ENCODE assay signal across 15 cellular contexts in genomic region chr2:36562245-36562644, GRCh38. TPM values are rescaled to one million over a fixed set of nuclear protein-coding genes. Genes with fewer than 3 reads are reported as not detected.
A peak's percentile ranks its signal among the peaks of the same experiment; 100 is the strongest.
DNase-seq lines count a peak whose midpoint lies in the region; ATAC-seq and TF ChIP-seq lines count a peak whose summit lies in the region.
"Had no signal": no experiment of that assay in that cellular context is flagged by ENCODE, and none has a peak within 500 bp of the region (broad histone marks: within the 10 kb centered on the region; RNA-seq: fewer than 3 reads in every experiment).

No MANE protein-coding gene starts in this region.

- H2AK5ac ChIP-seq in mesenchymal stem cell (ENCODE audit: low read length, severe bottlenecking): no peak overlapping the region
- no peak overlapping the region for H2AK5ac ChIP-seq in H9 (ENCODE audit: insufficient read length, low read length)

- H3K56ac ChIP-seq in H9 (ENCODE audit: insufficient read length, low read depth, low read length): no peak overlapping the region

- H4K5ac ChIP-seq in H9 (ENCODE audit: insufficient read length, low read depth, low read length): no peak overlapping the region

- no peak overlapping the region for H2BK12ac ChIP-seq in mesenchymal stem cell (ENCODE audit: low read length in 2 of 2)
- no peak overlapping the region for H2BK12ac ChIP-seq in H9 (ENCODE audit: insufficient read length, low read depth, low read length)

- no peaks in the 10 kb centered on the region for H3K9me3 ChIP-seq in mesenchymal stem cell (ENCODE audit: control insufficient read depth, low read length)
- H3K9me3 ChIP-seq in H9 (ENCODE audit: control insufficient read depth, low read depth, low read length): no peaks in the 10 kb centered on the region
- H3K9me3 ChIP-seq: tibial artery had no signal

- no peak overlapping the region for H2BK5ac ChIP-seq in mesenchymal stem cell (ENCODE audit: low read depth, low read length, poor library complexity, severe bottlenecking)
- H2BK5ac ChIP-seq in H9 (ENCODE audit: insufficient read length, low read length): no peak overlapping the region

- no peak overlapping the region for H2AFZ ChIP-seq in mesenchymal stem cell (ENCODE audit: low read depth, low read length)
- H2AFZ ChIP-seq in H9 (ENCODE audit: low read length): no peak overlapping the region
- H2AFZ ChIP-seq: neural progenitor cell had no signal

- peak overlapping the region; percentile 62 for H3K27ac ChIP-seq in mesenchymal stem cell (ENCODE audit: low read length, poor library complexity, severe bottlenecking)
- H3K27ac ChIP-seq in H9 (ENCODE audit: insufficient read length, low read depth, low read length): no peak overlapping the region
- H3K27ac ChIP-seq: HL-60, neural progenitor cell, VCaP had no signal

- no peaks in the 10 kb centered on the region for H3K23me2 ChIP-seq in H9 (ENCODE audit: insufficient read length, low read depth, low read length, poor library complexity, severe bottlenecking)

- H3K4ac ChIP-seq in mesenchymal stem cell (ENCODE audit: low read depth in 1 of 2, low read length in 2 of 2) (no peak overlapping the region), H9 (ENCODE audit: low read depth, low read length) (no peak overlapping the region)

- no peak overlapping the region for H4K91ac ChIP-seq in mesenchymal stem cell (ENCODE audit: low read length)
- H4K91ac ChIP-seq in H9 (ENCODE audit: insufficient read length, low read depth, low read length): no peak overlapping the region

- no peak overlapping the region for H2BK20ac ChIP-seq in H9 (ENCODE audit: low read depth, low read length, poor library complexity, severe bottlenecking)

- ATAC-seq in esophagus mucosa: no peak

- no peaks in the 10 kb centered on the region for H3K27me3 ChIP-seq in mesenchymal stem cell (ENCODE audit: control insufficient read depth in 1 of 2, insufficient read depth in 1 of 2, low read length in 2 of 2)
- no peaks in the 10 kb centered on the region for H3K27me3 ChIP-seq in H9 (ENCODE audit: insufficient read depth, low read length)
- H3K27me3 ChIP-seq: neural progenitor cell, tibial artery had no signal

- peak overlapping the region; percentile 87 for H3K9ac ChIP-seq in mesenchymal stem cell (ENCODE audit: low read length)
- H3K9ac ChIP-seq in H9 (ENCODE audit: extremely low read depth, insufficient read length, low read length): no peak overlapping the region
- H3K9ac ChIP-seq: neural progenitor cell had no signal

- H2BK120ac ChIP-seq in mesenchymal stem cell (ENCODE audit: low read depth, low read length): no peak overlapping the region
- no peak overlapping the region for H2BK120ac ChIP-seq in H9 (ENCODE audit: low read depth, low read length, poor library complexity, severe bottlenecking)

- no peak overlapping the region for H3T11ph ChIP-seq in H9 (ENCODE audit: low read length)

- no peak overlapping the region for H4K8ac ChIP-seq in mesenchymal stem cell (ENCODE audit: low read length)
- no peak overlapping the region for H4K8ac ChIP-seq in H9 (replicated peaks; ENCODE audit: insufficient read length, low read depth, low read length)

- DNase-seq in ACHN (peak; percentile 71), LoVo (ENCODE audit: low spot score) (peak; percentile 60), chondrocyte (ENCODE audit: low spot score) (no peak), mesenchymal stem cell (peak; percentile 46), OCI-M1 (lab: John Stamatoyannopoulos, UW) (no peak), H9 (no peak)
- DNase-seq in NK-92 treated with Interleukin-12 subunit alpha and Interleukin-12 subunit beta, amount 100 ng/mL, for 24 hours (lab: John Stamatoyannopoulos, UW): no peak
- DNase-seq: activated T-cell treated with anti-CD3 and anti-CD28 coated beads, Interleukin-2, amount 50 U/mL, for 48 hours; NCI-H1930; RPMI8226; tibial artery had no signal

- H3K18ac ChIP-seq in mesenchymal stem cell (ENCODE audit: low read depth in 1 of 2, low read length in 2 of 2) (no peak overlapping the region), H9 (ENCODE audit: insufficient read length, low read depth, low read length) (no peak overlapping the region)

- H3K27ac Mint-ChIP-seq in chondrocyte (ENCODE audit: unreplicated experiment) (peak overlapping the region; percentile 43), H9 (peak overlapping the region in 1 of 3 experiments; percentile 11; a peak in 1 of 7 replicates)
- H3K27ac Mint-ChIP-seq: neural progenitor cell had no signal

- no peak overlapping the region for H3K14ac ChIP-seq in mesenchymal stem cell (ENCODE audit: low read length in 2 of 2)
- no peak overlapping the region for H3K14ac ChIP-seq in H9 (ENCODE audit: insufficient read depth, low read length)

- TF ChIP-seq CTCF in chondrocyte (IDR thresholded peaks at IDR 0.05): no peak
- TF ChIP-seq CTCF in H9 (conservative IDR thresholded peaks at IDR 0.05): no peak

- H3K9me3 Mint-ChIP-seq in chondrocyte (ENCODE audit: low read depth) (no peaks in the 10 kb centered on the region), H9 (no peaks in the 10 kb centered on the region)
- H3K9me3 Mint-ChIP-seq: neural progenitor cell had no signal

- no peak overlapping the region for H3K4me3 Mint-ChIP-seq in chondrocyte (ENCODE audit: unreplicated experiment)
- H3K4me3 Mint-ChIP-seq in H9: no peak overlapping the region
- H3K4me3 Mint-ChIP-seq: neural progenitor cell had no signal

- peaks cover 30% of the 10 kb centered on the region for H3K79me1 ChIP-seq in mesenchymal stem cell (replicated peaks; ENCODE audit: low read length, poor library complexity, severe bottlenecking)
- H3K79me1 ChIP-seq in H9 (ENCODE audit: insufficient read depth, low read depth, low read length, poor library complexity, severe bottlenecking): no peaks in the 10 kb centered on the region

- peaks cover 9% of the 10 kb centered on the region for H3K36me3 Mint-ChIP-seq in chondrocyte (ENCODE audit: low read depth)
- H3K36me3 Mint-ChIP-seq in H9 (ENCODE audit: insufficient read depth in 1 of 3, low read depth in 3 of 3): peaks cover 4 to 24% (median 13%) of the 10 kb centered on the region in 3 experiments; a peak in 5 of 7 replicates

- H3K4me1 ChIP-seq in mesenchymal stem cell (ENCODE audit: control insufficient read depth, insufficient read depth, low read depth, low read length): peaks cover 5% of the 10 kb centered on the region
- peaks cover 4% of the 10 kb centered on the region; the same call in 1 of the 2 replicates for H3K4me1 ChIP-seq in H9 (ENCODE audit: insufficient read depth, low read length)
- H3K4me1 ChIP-seq: neural progenitor cell had no signal

- no peak overlapping the region for H3K4me2 ChIP-seq in mesenchymal stem cell (ENCODE audit: low read length, poor library complexity, severe bottlenecking)
- no peak overlapping the region for H3K4me2 ChIP-seq in H9 (ENCODE audit: insufficient read depth, insufficient read length, low read length)
- H3K4me2 ChIP-seq: neural progenitor cell had no signal

- in situ Hi-C loops in ACHN (cut with HindIII; ENCODE audit: low pct_ligation_motif_present, low pct_unique_long_range_greater_than_20kb, low sequenced_read_pairs): no loop called here

- 17% methylated on average over 1 of the region's 1 CpG for WGBS in mesenchymal stem cell
- WGBS in H9 (ENCODE audit: extremely low coverage, insufficient read length, low lambda C conversion rate): no CpG with 5 or more reads among the region's 1 CpG

- H3K79me2 ChIP-seq in H9 (ENCODE audit: insufficient read depth, low read length): no peaks in the 10 kb centered on the region

- no peak overlapping the region for H2BK15ac ChIP-seq in mesenchymal stem cell (ENCODE audit: low read depth, poor library complexity, severe bottlenecking)
- H2BK15ac ChIP-seq in H9 (ENCODE audit: low read depth, low read length): no peak overlapping the region

- H3K23ac ChIP-seq in mesenchymal stem cell (ENCODE audit: low read length in 2 of 2) (no peak overlapping the region), H9 (ENCODE audit: insufficient read length, low read depth, low read length) (no peak overlapping the region)

- peaks cover 61% of the 10 kb centered on the region for H3K4me1 Mint-ChIP-seq in chondrocyte (ENCODE audit: low read depth)
- peaks cover 38% of the 10 kb centered on the region in 2 experiments for H3K4me1 Mint-ChIP-seq in H9

- H4K20me1 ChIP-seq in H9 (ENCODE audit: control insufficient read depth, insufficient read depth, insufficient read length): no peaks in the 10 kb centered on the region

- H3K4me3 ChIP-seq in mesenchymal stem cell (ENCODE audit: insufficient read depth in 1 of 2, low read depth in 1 of 2, low read length in 2 of 2): peak overlapping the region in 1 of 2 experiments; percentile 2
- H3K4me3 ChIP-seq: neural progenitor cell, tibial artery had no signal

- H3K27me3 Mint-ChIP-seq in chondrocyte (ENCODE audit: low read depth) (no peaks in the 10 kb centered on the region), H9 (ENCODE audit: low read depth) (no peaks in the 10 kb centered on the region)

- peaks cover 6 to 38% of the 10 kb centered on the region in 2 experiments for H3K36me3 ChIP-seq in mesenchymal stem cell (ENCODE audit: control insufficient read depth in 1 of 2, insufficient read depth in 2 of 2, low read depth in 1 of 2, low read length in 2 of 2)
- H3K36me3 ChIP-seq: neural progenitor cell had no signal

RNA-seq across cellular contexts. Expression of gene FEZ2, which starts 35.7 kb away (rescaled TPM):
- total RNA-seq in chondrocyte (46.8 to 49.8 TPM (median 47.0 TPM) in 3 replicates), H9 (2021) (22.0 and 27.7 TPM in 2 replicates), esophagus mucosa (19.8 TPM)
- polyA plus RNA-seq in mesenchymal stem cell (2013, experiment 1 of 2): 84.1 TPM
- polyA plus RNA-seq in mesenchymal stem cell (2013, experiment 2 of 2): 88.8 TPM

Comparison
In these comparisons a context has a peak if more than half of its experiments do, and no peak if none do; other contexts are left out.
1. DNase-seq: peak in ACHN (single experiment), LoVo (single experiment) and mesenchymal stem cell (single experiment); none in chondrocyte (single experiment), OCI-M1 (single experiment), H9 (single experiment) and NK-92 treated with Interleukin-12 subunit alpha and Interleukin-12 subunit beta, amount 100 ng/mL, for 24 hours (single experiment).